Comparison of ENCODE assay signal across 1 cellular context in the genomic region with DNA sequence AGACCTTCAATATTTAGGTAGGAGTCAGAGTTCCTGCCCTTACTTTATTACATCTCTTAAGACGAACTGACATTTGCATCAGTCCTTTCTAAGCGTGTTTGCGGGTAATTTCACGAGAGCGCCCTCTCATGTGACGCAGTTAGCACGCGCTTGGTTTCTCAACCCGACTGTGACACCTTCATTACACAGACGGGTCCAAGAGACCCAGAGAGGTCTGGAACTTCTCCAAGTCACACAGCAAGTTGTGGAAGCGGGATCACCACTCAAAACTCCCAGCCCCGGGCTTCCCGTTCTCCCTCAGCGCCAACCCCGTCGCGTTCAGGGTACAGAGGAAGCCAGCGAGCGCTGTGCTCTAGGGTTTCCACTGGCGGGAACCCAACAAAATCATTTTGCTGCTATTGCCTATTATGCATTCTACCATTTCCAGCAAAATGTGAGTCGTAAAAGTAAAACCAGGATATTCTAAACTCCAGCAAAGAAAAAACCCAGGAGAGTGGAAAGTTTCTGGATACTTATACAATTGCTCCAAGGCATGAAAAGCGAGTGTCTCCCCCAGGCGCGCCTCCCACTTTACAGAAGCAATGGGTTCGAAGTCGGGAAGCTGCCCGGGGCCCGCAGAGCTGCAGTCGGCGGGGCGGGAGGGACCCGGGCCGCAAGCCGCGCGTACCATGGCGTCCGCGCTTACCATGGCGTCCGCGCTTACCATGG.
A peak's percentile ranks its signal among the peaks of the same experiment; 100 is the strongest.
TF ChIP-seq lines count a peak whose summit lies in the region.

No MANE protein-coding gene starts in this region.

TF ChIP-seq in K562, 482 proteins besides CTCF, POLR2A, EP300 and RAD21 (continued from another document and continues in another):
- TF ChIP-seq PREB (CRISPR knock-in tag; IDR thresholded peaks at IDR 0.05), result no peak
- no peak for TF ChIP-seq ZNF717 (CRISPR knock-in tag; IDR thresholded peaks at IDR 0.05)
- TF ChIP-seq, protein P1, sequence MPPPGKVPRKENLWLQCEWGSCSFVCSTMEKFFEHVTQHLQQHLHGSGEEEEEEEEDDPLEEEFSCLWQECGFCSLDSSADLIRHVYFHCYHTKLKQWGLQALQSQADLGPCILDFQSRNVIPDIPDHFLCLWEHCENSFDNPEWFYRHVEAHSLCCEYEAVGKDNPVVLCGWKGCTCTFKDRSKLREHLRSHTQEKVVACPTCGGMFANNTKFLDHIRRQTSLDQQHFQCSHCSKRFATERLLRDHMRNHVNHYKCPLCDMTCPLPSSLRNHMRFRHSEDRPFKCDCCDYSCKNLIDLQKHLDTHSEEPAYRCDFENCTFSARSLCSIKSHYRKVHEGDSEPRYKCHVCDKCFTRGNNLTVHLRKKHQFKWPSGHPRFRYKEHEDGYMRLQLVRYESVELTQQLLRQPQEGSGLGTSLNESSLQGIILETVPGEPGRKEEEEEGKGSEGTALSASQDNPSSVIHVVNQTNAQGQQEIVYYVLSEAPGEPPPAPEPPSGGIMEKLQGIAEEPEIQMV (tag; conservative IDR thresholded peaks at IDR 0.05; ENCODE audit: low read depth), result peak; percentile 95
- TF ChIP-seq RBBP5 (IDR thresholded peaks at IDR 0.05; ENCODE audit: borderline replicate concordance, insufficient read depth, low read length, poor library complexity, severe bottlenecking), result peak; percentile 26
- TF ChIP-seq SAP30 (IDR thresholded peaks at IDR 0.05; ENCODE audit: borderline replicate concordance, insufficient read depth, low read depth, low read length, poor library complexity, severe bottlenecking), result peak; percentile 68
- TF ChIP-seq ZNF77 (CRISPR knock-in tag; IDR thresholded peaks at IDR 0.05), result no peak
- peak; percentile 48; the same call in 1 of the 2 replicates for TF ChIP-seq JUND (IDR thresholded peaks at IDR 0.05; ENCODE audit: borderline replicate concordance, low read depth, low read length)
- no peak; the same call in 2 of the 3 replicates for TF ChIP-seq JUND (tag; IDR thresholded peaks at IDR 0.05; ENCODE audit: borderline replicate concordance, low read depth, low read length)
- no peak for TF ChIP-seq ZNF143 (CRISPR knock-in tag; IDR thresholded peaks at IDR 0.05)
- TF ChIP-seq ETV6 (IDR thresholded peaks at IDR 0.05; ENCODE audit: borderline replicate concordance in 1 of 2, low read depth in 2 of 2, low read length in 1 of 2), result no peak
- no peak for TF ChIP-seq ETV6 (CRISPR knock-in tag; IDR thresholded peaks at IDR 0.05; ENCODE audit: borderline replicate concordance)
- TF ChIP-seq SMARCA4 (IDR thresholded peaks at IDR 0.05), result 0 out of 2 replicates have a peak, but pooled peaks have one; percentile 31
- TF ChIP-seq, protein P2, sequence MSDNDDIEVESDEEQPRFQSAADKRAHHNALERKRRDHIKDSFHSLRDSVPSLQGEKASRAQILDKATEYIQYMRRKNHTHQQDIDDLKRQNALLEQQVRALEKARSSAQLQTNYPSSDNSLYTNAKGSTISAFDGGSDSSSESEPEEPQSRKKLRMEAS (CRISPR knock-in tag; IDR thresholded peaks at IDR 0.05), result peak; percentile 57; the same call in 1 of the 2 replicates
- 0 out of 2 replicates have a peak, but pooled peaks have one; percentile 9 for TF ChIP-seq SMC3 (conservative IDR thresholded peaks at IDR 0.05; ENCODE audit: insufficient read depth, low read depth, low read length)
- TF ChIP-seq, protein P3, sequence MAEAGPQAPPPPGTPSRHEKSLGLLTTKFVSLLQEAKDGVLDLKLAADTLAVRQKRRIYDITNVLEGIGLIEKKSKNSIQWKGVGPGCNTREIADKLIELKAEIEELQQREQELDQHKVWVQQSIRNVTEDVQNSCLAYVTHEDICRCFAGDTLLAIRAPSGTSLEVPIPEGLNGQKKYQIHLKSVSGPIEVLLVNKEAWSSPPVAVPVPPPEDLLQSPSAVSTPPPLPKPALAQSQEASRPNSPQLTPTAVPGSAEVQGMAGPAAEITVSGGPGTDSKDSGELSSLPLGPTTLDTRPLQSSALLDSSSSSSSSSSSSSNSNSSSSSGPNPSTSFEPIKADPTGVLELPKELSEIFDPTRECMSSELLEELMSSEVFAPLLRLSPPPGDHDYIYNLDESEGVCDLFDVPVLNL (CRISPR knock-in tag; IDR thresholded peaks at IDR 0.05; ENCODE audit: low read depth), result no peak
- no peak for TF ChIP-seq ZNF551 (CRISPR knock-in tag; IDR thresholded peaks at IDR 0.05)
- TF ChIP-seq COPS2 (conservative IDR thresholded peaks at IDR 0.05), result no peak
- TF ChIP-seq TAF7 (tag; IDR thresholded peaks at IDR 0.05), result peak; percentile 19; the same call in 1 of the 2 replicates
- TF ChIP-seq RFX5 (IDR thresholded peaks at IDR 0.05; ENCODE audit: low read depth, low read length), result no peak
- TF ChIP-seq, protein P4, sequence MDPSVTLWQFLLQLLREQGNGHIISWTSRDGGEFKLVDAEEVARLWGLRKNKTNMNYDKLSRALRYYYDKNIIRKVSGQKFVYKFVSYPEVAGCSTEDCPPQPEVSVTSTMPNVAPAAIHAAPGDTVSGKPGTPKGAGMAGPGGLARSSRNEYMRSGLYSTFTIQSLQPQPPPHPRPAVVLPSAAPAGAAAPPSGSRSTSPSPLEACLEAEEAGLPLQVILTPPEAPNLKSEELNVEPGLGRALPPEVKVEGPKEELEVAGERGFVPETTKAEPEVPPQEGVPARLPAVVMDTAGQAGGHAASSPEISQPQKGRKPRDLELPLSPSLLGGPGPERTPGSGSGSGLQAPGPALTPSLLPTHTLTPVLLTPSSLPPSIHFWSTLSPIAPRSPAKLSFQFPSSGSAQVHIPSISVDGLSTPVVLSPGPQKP (CRISPR knock-in tag; IDR thresholded peaks at IDR 0.05), result no peak
- no peak for TF ChIP-seq JUNB (CRISPR knock-in tag; conservative IDR thresholded peaks at IDR 0.05)
- TF ChIP-seq GATAD2A (IDR thresholded peaks at IDR 0.05), result no peak
- no peak for TF ChIP-seq DMBX1 (CRISPR knock-in tag; IDR thresholded peaks at IDR 0.05; ENCODE audit: borderline replicate concordance)
- TF ChIP-seq, protein P5, sequence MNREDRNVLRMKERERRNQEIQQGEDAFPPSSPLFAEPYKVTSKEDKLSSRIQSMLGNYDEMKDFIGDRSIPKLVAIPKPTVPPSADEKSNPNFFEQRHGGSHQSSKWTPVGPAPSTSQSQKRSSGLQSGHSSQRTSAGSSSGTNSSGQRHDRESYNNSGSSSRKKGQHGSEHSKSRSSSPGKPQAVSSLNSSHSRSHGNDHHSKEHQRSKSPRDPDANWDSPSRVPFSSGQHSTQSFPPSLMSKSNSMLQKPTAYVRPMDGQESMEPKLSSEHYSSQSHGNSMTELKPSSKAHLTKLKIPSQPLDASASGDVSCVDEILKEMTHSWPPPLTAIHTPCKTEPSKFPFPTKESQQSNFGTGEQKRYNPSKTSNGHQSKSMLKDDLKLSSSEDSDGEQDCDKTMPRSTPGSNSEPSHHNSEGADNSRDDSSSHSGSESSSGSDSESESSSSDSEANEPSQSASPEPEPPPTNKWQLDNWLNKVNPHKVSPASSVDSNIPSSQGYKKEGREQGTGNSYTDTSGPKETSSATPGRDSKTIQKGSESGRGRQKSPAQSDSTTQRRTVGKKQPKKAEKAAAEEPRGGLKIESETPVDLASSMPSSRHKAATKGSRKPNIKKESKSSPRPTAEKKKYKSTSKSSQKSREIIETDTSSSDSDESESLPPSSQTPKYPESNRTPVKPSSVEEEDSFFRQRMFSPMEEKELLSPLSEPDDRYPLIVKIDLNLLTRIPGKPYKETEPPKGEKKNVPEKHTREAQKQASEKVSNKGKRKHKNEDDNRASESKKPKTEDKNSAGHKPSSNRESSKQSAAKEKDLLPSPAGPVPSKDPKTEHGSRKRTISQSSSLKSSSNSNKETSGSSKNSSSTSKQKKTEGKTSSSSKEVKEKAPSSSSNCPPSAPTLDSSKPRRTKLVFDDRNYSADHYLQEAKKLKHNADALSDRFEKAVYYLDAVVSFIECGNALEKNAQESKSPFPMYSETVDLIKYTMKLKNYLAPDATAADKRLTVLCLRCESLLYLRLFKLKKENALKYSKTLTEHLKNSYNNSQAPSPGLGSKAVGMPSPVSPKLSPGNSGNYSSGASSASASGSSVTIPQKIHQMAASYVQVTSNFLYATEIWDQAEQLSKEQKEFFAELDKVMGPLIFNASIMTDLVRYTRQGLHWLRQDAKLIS (CRISPR knock-in tag; IDR thresholded peaks at IDR 0.05), result peak; percentile 91
- no peak for TF ChIP-seq SREBF1 (IDR thresholded peaks at IDR 0.05; ENCODE audit: borderline replicate concordance, low read depth, low read length)
- TF ChIP-seq, protein P6, sequence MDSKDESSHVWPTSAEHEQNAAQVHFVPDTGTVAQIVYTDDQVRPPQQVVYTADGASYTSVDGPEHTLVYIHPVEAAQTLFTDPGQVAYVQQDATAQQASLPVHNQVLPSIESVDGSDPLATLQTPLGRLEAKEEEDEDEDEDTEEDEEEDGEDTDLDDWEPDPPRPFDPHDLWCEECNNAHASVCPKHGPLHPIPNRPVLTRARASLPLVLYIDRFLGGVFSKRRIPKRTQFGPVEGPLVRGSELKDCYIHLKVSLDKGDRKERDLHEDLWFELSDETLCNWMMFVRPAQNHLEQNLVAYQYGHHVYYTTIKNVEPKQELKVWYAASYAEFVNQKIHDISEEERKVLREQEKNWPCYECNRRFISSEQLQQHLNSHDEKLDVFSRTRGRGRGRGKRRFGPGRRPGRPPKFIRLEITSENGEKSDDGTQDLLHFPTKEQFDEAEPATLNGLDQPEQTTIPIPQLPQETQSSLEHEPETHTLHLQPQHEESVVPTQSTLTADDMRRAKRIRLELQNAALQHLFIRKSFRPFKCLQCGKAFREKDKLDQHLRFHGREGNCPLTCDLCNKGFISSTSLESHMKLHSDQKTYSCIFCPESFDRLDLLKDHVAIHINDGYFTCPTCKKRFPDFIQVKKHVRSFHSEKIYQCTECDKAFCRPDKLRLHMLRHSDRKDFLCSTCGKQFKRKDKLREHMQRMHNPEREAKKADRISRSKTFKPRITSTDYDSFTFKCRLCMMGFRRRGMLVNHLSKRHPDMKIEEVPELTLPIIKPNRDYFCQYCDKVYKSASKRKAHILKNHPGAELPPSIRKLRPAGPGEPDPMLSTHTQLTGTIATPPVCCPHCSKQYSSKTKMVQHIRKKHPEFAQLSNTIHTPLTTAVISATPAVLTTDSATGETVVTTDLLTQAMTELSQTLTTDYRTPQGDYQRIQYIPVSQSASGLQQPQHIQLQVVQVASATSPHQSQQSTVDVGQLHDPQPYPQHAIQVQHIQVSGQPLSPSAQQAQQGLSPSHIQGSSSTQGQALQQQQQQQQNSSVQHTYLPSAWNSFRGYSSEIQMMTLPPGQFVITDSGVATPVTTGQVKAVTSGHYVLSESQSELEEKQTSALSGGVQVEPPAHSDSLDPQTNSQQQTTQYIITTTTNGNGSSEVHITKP (IDR thresholded peaks at IDR 0.05; ENCODE audit: partially characterized antibody), result no peak
- TF ChIP-seq, protein P7, sequence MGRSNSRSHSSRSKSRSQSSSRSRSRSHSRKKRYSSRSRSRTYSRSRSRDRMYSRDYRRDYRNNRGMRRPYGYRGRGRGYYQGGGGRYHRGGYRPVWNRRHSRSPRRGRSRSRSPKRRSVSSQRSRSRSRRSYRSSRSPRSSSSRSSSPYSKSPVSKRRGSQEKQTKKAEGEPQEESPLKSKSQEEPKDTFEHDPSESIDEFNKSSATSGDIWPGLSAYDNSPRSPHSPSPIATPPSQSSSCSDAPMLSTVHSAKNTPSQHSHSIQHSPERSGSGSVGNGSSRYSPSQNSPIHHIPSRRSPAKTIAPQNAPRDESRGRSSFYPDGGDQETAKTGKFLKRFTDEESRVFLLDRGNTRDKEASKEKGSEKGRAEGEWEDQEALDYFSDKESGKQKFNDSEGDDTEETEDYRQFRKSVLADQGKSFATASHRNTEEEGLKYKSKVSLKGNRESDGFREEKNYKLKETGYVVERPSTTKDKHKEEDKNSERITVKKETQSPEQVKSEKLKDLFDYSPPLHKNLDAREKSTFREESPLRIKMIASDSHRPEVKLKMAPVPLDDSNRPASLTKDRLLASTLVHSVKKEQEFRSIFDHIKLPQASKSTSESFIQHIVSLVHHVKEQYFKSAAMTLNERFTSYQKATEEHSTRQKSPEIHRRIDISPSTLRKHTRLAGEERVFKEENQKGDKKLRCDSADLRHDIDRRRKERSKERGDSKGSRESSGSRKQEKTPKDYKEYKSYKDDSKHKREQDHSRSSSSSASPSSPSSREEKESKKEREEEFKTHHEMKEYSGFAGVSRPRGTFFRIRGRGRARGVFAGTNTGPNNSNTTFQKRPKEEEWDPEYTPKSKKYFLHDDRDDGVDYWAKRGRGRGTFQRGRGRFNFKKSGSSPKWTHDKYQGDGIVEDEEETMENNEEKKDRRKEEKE (IDR thresholded peaks at IDR 0.05; ENCODE audit: borderline replicate concordance in 1 of 2, control insufficient read depth in 1 of 2, low read depth in 2 of 2, low read length in 1 of 2), result no peak
- no peak for TF ChIP-seq KLF13 (tag; IDR thresholded peaks at IDR 0.05; ENCODE audit: borderline replicate concordance, low read depth)
- TF ChIP-seq CC2D1A (IDR thresholded peaks at IDR 0.05), result no peak; the same call in none of the 2 replicates
- TF ChIP-seq TARDBP (IDR thresholded peaks at IDR 0.05), result no peak
- peak; percentile 26 for TF ChIP-seq FOSL1 (tag; conservative IDR thresholded peaks at IDR 0.05)
- no peak for TF ChIP-seq DNMT1 (IDR thresholded peaks at IDR 0.05)
- no peak for TF ChIP-seq BRF2 (IDR thresholded peaks at IDR 0.05; ENCODE audit: borderline replicate concordance, insufficient read depth, insufficient read length)
- TF ChIP-seq TFAM (CRISPR knock-in tag; conservative IDR thresholded peaks at IDR 0.05), result no peak
- no peak for TF ChIP-seq NCOA6 (IDR thresholded peaks at IDR 0.05)
- TF ChIP-seq ZNF79 (CRISPR knock-in tag; IDR thresholded peaks at IDR 0.05; ENCODE audit: low read depth), result no peak
